In the genomic region with DNA sequence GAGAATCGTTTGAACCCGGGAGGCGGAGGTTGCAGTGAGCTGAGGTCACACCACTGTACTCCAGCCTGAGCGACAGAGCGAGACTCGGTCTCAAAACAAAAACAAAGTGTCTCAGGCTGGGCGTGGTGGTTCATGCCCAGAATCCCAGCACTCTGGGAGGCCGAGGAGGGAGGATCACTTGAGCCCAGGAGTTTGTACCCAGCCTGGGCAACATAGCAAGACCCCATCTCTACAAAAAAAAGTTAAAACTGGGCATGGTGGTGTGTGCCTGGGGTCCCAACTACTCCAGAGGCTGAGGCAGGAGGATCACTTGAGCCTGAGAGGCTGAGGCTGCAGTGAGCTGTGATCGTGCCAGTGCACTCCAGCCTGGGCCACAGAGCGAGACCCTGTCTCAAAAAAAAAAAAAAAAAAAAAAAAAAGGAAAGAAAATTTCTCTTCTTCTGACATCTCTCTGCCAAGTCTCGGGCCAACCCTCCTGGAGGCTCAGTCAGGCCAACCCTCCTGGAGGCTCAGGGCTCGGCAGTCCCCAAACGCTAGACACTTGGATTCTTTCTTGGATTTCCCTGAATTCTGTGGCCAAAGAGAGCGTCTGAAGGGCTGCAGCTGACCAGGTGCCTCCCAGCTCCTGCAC, we compare ENCODE assay signal across 11 cellular contexts. TPM values are rescaled to one million over a fixed set of nuclear protein-coding genes. Genes with fewer than 3 reads are reported as not detected.
A peak's percentile ranks its signal among the peaks of the same experiment; 100 is the strongest.
DNase-seq lines count a peak whose midpoint lies in the region; ATAC-seq, FAIRE-seq and TF ChIP-seq lines count a peak whose summit lies in the region.
"Had no signal": no experiment of that assay in that cellular context is flagged by ENCODE, and none has a peak within 500 bp of the region (broad histone marks: within the 10 kb centered on the region; RNA-seq: fewer than 3 reads in every experiment).

No MANE protein-coding gene starts in this region.

- peaks cover 3% of the 10 kb centered on the region for H3K36me3 Mint-ChIP-seq in activated B cell treated with CpG ODN at 0.5 μM for 24 hours (ENCODE audit: low read depth)
- no peaks in the 10 kb centered on the region for H3K36me3 Mint-ChIP-seq in memory B cell
- no peaks in the 10 kb centered on the region for H3K36me3 Mint-ChIP-seq in activated T-helper 2 cell treated with anti-CD3 and anti-CD28 coated beads, Interferon-gamma antibody, Interleukin-2, Interleukin-4, amounts not matched to agents 10 μg/mL and 5 μg/mL and 100 μg/mL, durations not matched to agents 14 hours and 24 hours and 36 hours (ENCODE audit: low read depth)

- in situ Hi-C loops in HepG2 (cut with HindIII; ENCODE audit: extremely low pct_ligation_motif_present, low pct_unique_long_range_greater_than_20kb): no loop called here

- no peaks in the 10 kb centered on the region for H3K9me3 ChIP-seq in HepG2 (ENCODE audit: low read length)
- H3K9me3 ChIP-seq in right lobe of liver: no peaks in the 10 kb centered on the region
- H3K9me3 ChIP-seq in vagina: no peaks in the 10 kb centered on the region

- no peaks in the 10 kb centered on the region for H3K9me3 Mint-ChIP-seq in activated B cell treated with CpG ODN at 0.5 μM for 24 hours
- no peaks in the 10 kb centered on the region for H3K9me3 Mint-ChIP-seq in memory B cell
- H3K9me3 Mint-ChIP-seq in activated T-helper 2 cell treated with anti-CD3 and anti-CD28 coated beads, Interferon-gamma antibody, Interleukin-2, Interleukin-4, amounts not matched to agents 10 μg/mL and 5 μg/mL and 100 μg/mL, durations not matched to agents 14 hours and 24 hours and 36 hours: no peaks in the 10 kb centered on the region

- peaks cover 86% of the 10 kb centered on the region for H3K4me1 ChIP-seq in HepG2 (ENCODE audit: insufficient read depth, low read length)
- H3K4me1 ChIP-seq in right lobe of liver: no peaks in the 10 kb centered on the region
- H3K4me1 ChIP-seq in vagina: peaks cover 28% of the 10 kb centered on the region

- intact Hi-C loops in HepG2 (cut with micrococcal nuclease; ENCODE audit: unreplicated experiment): loop anchor here (2.0 kb wide), 2 partner anchors 17 to 69 kb away; a partner anchor contains a TSS
- intact Hi-C loops in right lobe of liver (cut with DNase I): no loop called here
- intact Hi-C loops in activated B cell treated with CpG ODN at 0.5 μM for 24 hours (cut with micrococcal nuclease): no loop called here
- intact Hi-C loops in activated T-helper 2 cell treated with anti-CD3 and anti-CD28 coated beads, Interferon-gamma antibody, Interleukin-2, Interleukin-4, amounts not matched to agents 10 μg/mL and 5 μg/mL and 100 μg/mL, durations not matched to agents 14 hours and 24 hours and 36 hours (cut with micrococcal nuclease): no loop called here
- intact Hi-C loops in vagina (cut with DNase I): no loop called here

- WGBS in HepG2 (ENCODE audit: low lambda C conversion rate): 36% methylated on average over 14 of the region's 14 CpGs
- 63% methylated on average over 9 of the region's 14 CpGs for WGBS in right lobe of liver (ENCODE audit: insufficient coverage, low coverage, low lambda C conversion rate, missing lambda C conversion rate)

- H3K27me3 ChIP-seq in HepG2 (ENCODE audit: control insufficient read depth in 1 of 2, insufficient read depth in 2 of 2, low read length in 2 of 2): no peaks in the 10 kb centered on the region
- H3K27me3 ChIP-seq in right lobe of liver: no peaks in the 10 kb centered on the region
- no peaks in the 10 kb centered on the region for H3K27me3 ChIP-seq in vagina

- TF ChIP-seq POLR2A in HepG2 (IDR thresholded peaks at IDR 0.05; ENCODE audit: insufficient read depth in 1 of 2, low read depth in 2 of 2, low read length in 2 of 2): no peak
- no peak for TF ChIP-seq POLR2A in right lobe of liver (IDR thresholded peaks at IDR 0.05)
- no peak for TF ChIP-seq POLR2A in vagina (IDR thresholded peaks at IDR 0.05)

- TF ChIP-seq CTCF in HepG2 (CRISPR knock-in tag; IDR thresholded peaks at IDR 0.05): no peak
- no peak for TF ChIP-seq CTCF in right lobe of liver (IDR thresholded peaks at IDR 0.05)
- no peak for TF ChIP-seq CTCF in activated B cell treated with CpG ODN at 0.5 μM for 24 hours (IDR thresholded peaks at IDR 0.05)
- no peak for TF ChIP-seq CTCF in vagina (IDR thresholded peaks at IDR 0.05)

- H3K27ac ChIP-seq in HepG2 (ENCODE audit: extremely low read length, insufficient read depth, low read length): peak overlapping the region; percentile 99
- no peak overlapping the region for H3K27ac ChIP-seq in right lobe of liver
- no peak overlapping the region for H3K27ac ChIP-seq in vagina

- H3K4me3 ChIP-seq in HepG2 (replicated peaks in 1 of 3; ENCODE audit: insufficient read depth in 1 of 3, low read depth in 2 of 3, low read length in 3 of 3) (peak overlapping the region in 2 of 3 experiments; percentile 20 to 58; a peak in 2 of 6 replicates), right lobe of liver (no peak overlapping the region), vagina (no peak overlapping the region)

- peaks cover 6% of the 10 kb centered on the region; the same call in 1 of the 2 replicates for H4K20me1 ChIP-seq in HepG2 (ENCODE audit: insufficient read depth, low read length)

- H3K4me3 Mint-ChIP-seq in activated B cell treated with CpG ODN at 0.5 μM for 24 hours: peak overlapping the region; percentile 59
- H3K4me3 Mint-ChIP-seq in memory B cell: peak overlapping the region; percentile 77
- H3K4me3 Mint-ChIP-seq in activated T-helper 2 cell treated with anti-CD3 and anti-CD28 coated beads, Interferon-gamma antibody, Interleukin-2, Interleukin-4, amounts not matched to agents 10 μg/mL and 5 μg/mL and 100 μg/mL, durations not matched to agents 14 hours and 24 hours and 36 hours (ENCODE audit: low read depth): no peak overlapping the region

- ATAC-seq in HepG2 (peak; percentile 5), right lobe of liver (no peak), activated B cell treated with CpG ODN at 0.5 μM for 24 hours (ENCODE audit: low read depth) (no peak), memory B cell (ENCODE audit: low read depth) (no peak)

- no peak for FAIRE-seq in HepG2 (lab: Jason Lieb, UNC)
- FAIRE-seq: endometrium had no signal

- H3K4me1 Mint-ChIP-seq in activated B cell treated with CpG ODN at 0.5 μM for 24 hours (peaks cover 68% of the 10 kb centered on the region), memory B cell (peaks cover 23% of the 10 kb centered on the region)
- H3K4me1 Mint-ChIP-seq in activated T-helper 2 cell treated with anti-CD3 and anti-CD28 coated beads, Interferon-gamma antibody, Interleukin-2, Interleukin-4, amounts not matched to agents 10 μg/mL and 5 μg/mL and 100 μg/mL, durations not matched to agents 14 hours and 24 hours and 36 hours (ENCODE audit: low read depth): peaks cover 1% of the 10 kb centered on the region

- no peak for DNase-seq in HepG2 (ENCODE audit: low spot score)
- no peak for DNase-seq in right lobe of liver
- no peak for DNase-seq in activated B cell treated with CpG ODN at 0.5 μM for 24 hours
- DNase-seq in memory B cell (ENCODE audit: low spot score in 2 of 2): no peak
- DNase-seq in effector CD8-positive, alpha-beta T cell (lab: John Stamatoyannopoulos, UW): no peak
- no peak for DNase-seq in EL
- no peak for DNase-seq in activated T-helper 2 cell treated with anti-CD3 and anti-CD28 coated beads, Interferon-gamma antibody, Interleukin-2, Interleukin-4, amounts not matched to agents 10 μg/mL and 5 μg/mL and 100 μg/mL, durations not matched to agents 14 hours and 24 hours and 36 hours (ENCODE audit: low spot score)
- DNase-seq in vagina (ENCODE audit: extremely low spot score in 2 of 2): no peak

- H3K9ac ChIP-seq in HepG2 (ENCODE audit: insufficient read depth, low read depth, low read length): peak overlapping the region; percentile 92

- peaks cover 73% of the 10 kb centered on the region for H3K79me2 ChIP-seq in HepG2 (ENCODE audit: insufficient read depth, low read length)

- H3K27ac Mint-ChIP-seq in activated B cell treated with CpG ODN at 0.5 μM for 24 hours (peak overlapping the region; percentile 61), memory B cell (peak overlapping the region; percentile 75)
- H3K27ac Mint-ChIP-seq in activated T-helper 2 cell treated with anti-CD3 and anti-CD28 coated beads, Interferon-gamma antibody, Interleukin-2, Interleukin-4, amounts not matched to agents 10 μg/mL and 5 μg/mL and 100 μg/mL, durations not matched to agents 14 hours and 24 hours and 36 hours: no peak overlapping the region

- no peak for TF ChIP-seq RAD21 in HepG2 (CRISPR knock-in tag; IDR thresholded peaks at IDR 0.05)

- peak overlapping the region; percentile 74 for H3K4me2 ChIP-seq in HepG2 (ENCODE audit: low read depth, low read length)

- TF ChIP-seq EP300 in HepG2 (IDR thresholded peaks at IDR 0.05; ENCODE audit: low read depth in 2 of 2, low read length in 2 of 2) (no peak), HepG2 (CRISPR knock-in tag; IDR thresholded peaks at IDR 0.05; ENCODE audit: borderline replicate concordance) (no peak)

- CTCF ChIA-PET in HepG2 (lab: Yijun Ruan, JAX; ENCODE audit: low intra/inter-chr PET ratio, low total read pairs) (no interaction called here), activated B cell treated with CpG ODN at 0.5 μM for 24 hours (lab: Charles Lee) (interaction anchor here (1.6 kb wide), 1 partner anchor 29 kb away, joined by 4 read pairs; no protein-coding TSS in a partner anchor)

- no peak overlapping the region for H2AFZ ChIP-seq in HepG2 (ENCODE audit: low read length)

- H3K27me3 Mint-ChIP-seq in activated B cell treated with CpG ODN at 0.5 μM for 24 hours (no peaks in the 10 kb centered on the region), memory B cell (no peaks in the 10 kb centered on the region)
- no peaks in the 10 kb centered on the region for H3K27me3 Mint-ChIP-seq in activated T-helper 2 cell treated with anti-CD3 and anti-CD28 coated beads, Interferon-gamma antibody, Interleukin-2, Interleukin-4, amounts not matched to agents 10 μg/mL and 5 μg/mL and 100 μg/mL, durations not matched to agents 14 hours and 24 hours and 36 hours (ENCODE audit: low read depth)

- POLR2A ChIA-PET in HepG2 (lab: Yijun Ruan, JAX) (interaction anchor here (0.8 to 4.8 kb wide), 17 partner anchors 9 to 41 kb away, joined by 3 to 50 read pairs (median 6); a partner anchor contains a TSS), activated B cell treated with CpG ODN at 0.5 μM for 24 hours (lab: Charles Lee) (interaction anchor here (2.6 kb wide), 1 partner anchor 12 kb away, joined by 9 read pairs; no protein-coding TSS in a partner anchor)

- TSS peak; percentile 84 for BruUV-seq in HepG2 (replicated peaks; lab: Mats Ljungman, UMichigan)

- H3K36me3 ChIP-seq in HepG2 (replicated peaks in 1 of 2; ENCODE audit: control insufficient read depth in 1 of 2, insufficient read depth in 2 of 2, low read length in 2 of 2) (peaks cover 13 to 19% of the 10 kb centered on the region in 2 experiments; a peak in 4 of 5 replicates), right lobe of liver (no peaks in the 10 kb centered on the region), vagina (no peaks in the 10 kb centered on the region)

RNA-seq across cellular contexts. Expression of a gene that starts 26.3 kb away (rescaled TPM):
- 53.8 and 71.3 TPM in 2 replicates for total RNA-seq in HepG2 (2016; rRNA removed; fragmentation: Illumina TruSeq; extraction: Trizol)
- 26.5 and 31.5 TPM in 2 replicates for total RNA-seq in HepG2 (2016; cell fraction: cytosol; rRNA removed; fragmentation: Illumina TruSeq; extraction: Trizol; ENCODE audit: low read depth)
- 41.5 and 68.9 TPM in 2 replicates for total RNA-seq in HepG2 (2016; cell fraction: insoluble cytoplasmic fraction; rRNA removed; fragmentation: Illumina TruSeq; extraction: Trizol)
- 56.8 and 62.2 TPM in 2 replicates for total RNA-seq in HepG2 (2016; cell fraction: membrane; rRNA removed; fragmentation: Illumina TruSeq; extraction: Trizol)
- 35.6 and 47.1 TPM in 2 replicates for total RNA-seq in HepG2 (2016; cell fraction: nucleus; rRNA removed; fragmentation: Illumina TruSeq; extraction: Trizol)
- 77.9 and 102 TPM in 2 replicates for polyA plus RNA-seq in HepG2 (2011; rRNA removed)
- 44.7 and 68.0 TPM in 2 replicates for polyA plus RNA-seq in HepG2 (2011; cell fraction: cytosol; rRNA removed)
- polyA plus RNA-seq in HepG2 (2011; cell fraction: nucleus; rRNA removed): 150 and 160 TPM in 2 replicates
- 78.6 and 99.3 TPM in 2 replicates for polyA plus RNA-seq in HepG2 (2012)
- 31.0 and 31.3 TPM in 2 replicates for polyA plus RNA-seq in HepG2 (2016; cell fraction: cytosol; fragmentation: Illumina TruSeq; extraction: Trizol; ENCODE audit: low read depth)
- 58.1 and 70.4 TPM in 2 replicates for polyA plus RNA-seq in HepG2 (2016; cell fraction: insoluble cytoplasmic fraction; fragmentation: Illumina TruSeq; extraction: Trizol; ENCODE audit: low read depth)
- 47.1 and 58.2 TPM in 2 replicates for polyA plus RNA-seq in HepG2 (2016; cell fraction: membrane; fragmentation: Illumina TruSeq; extraction: Trizol; ENCODE audit: low read depth)
- polyA plus RNA-seq in HepG2 (2016; cell fraction: nucleus; fragmentation: Illumina TruSeq; extraction: Trizol; ENCODE audit: insufficient read depth, low read depth): 76.0 and 89.6 TPM in 2 replicates
- polyA minus RNA-seq in HepG2 (2011; rRNA and poly(A)+ RNA removed; ENCODE audit: low replicate concordance): 15.5 and 299 TPM in 2 replicates
- polyA minus RNA-seq in HepG2 (2011; cell fraction: cytosol; rRNA and poly(A)+ RNA removed): 163 and 199 TPM in 2 replicates
- 48.5 and 77.1 TPM in 2 replicates for polyA minus RNA-seq in HepG2 (2011; cell fraction: nucleus; rRNA and poly(A)+ RNA removed)
- total RNA-seq in right lobe of liver: 1 to 10 TPM in 5 of 6 experiments, under 1 TPM in 1; 0.74 to 5.3 (median 1.9) TPM
- 67.7 and 74.9 TPM in 2 replicates for total RNA-seq in activated B cell treated with CpG ODN at 0.5 μM for 24 hours
- 42.0 and 42.6 TPM in 2 replicates for total RNA-seq in activated T-helper 2 cell treated with anti-CD3 and anti-CD28 coated beads, Interferon-gamma antibody, Interleukin-2, Interleukin-4, amounts not matched to agents 10 μg/mL and 5 μg/mL and 100 μg/mL, durations not matched to agents 14 hours and 24 hours and 36 hours
- 10.3 TPM for total RNA-seq in vagina

RNA-seq across cellular contexts. Expression of a gene that starts 32.0 kb away (rescaled TPM):
- 47.6 and 49.7 TPM in 2 replicates for total RNA-seq in HepG2 (2016; rRNA removed; fragmentation: Illumina TruSeq; extraction: Trizol)
- 26.1 and 29.1 TPM in 2 replicates for total RNA-seq in HepG2 (2016; cell fraction: cytosol; rRNA removed; fragmentation: Illumina TruSeq; extraction: Trizol; ENCODE audit: low read depth)
- 48.0 and 48.9 TPM in 2 replicates for total RNA-seq in HepG2 (2016; cell fraction: insoluble cytoplasmic fraction; rRNA removed; fragmentation: Illumina TruSeq; extraction: Trizol)
- 31.0 and 31.9 TPM in 2 replicates for total RNA-seq in HepG2 (2016; cell fraction: membrane; rRNA removed; fragmentation: Illumina TruSeq; extraction: Trizol)
- total RNA-seq in HepG2 (2016; cell fraction: nucleus; rRNA removed; fragmentation: Illumina TruSeq; extraction: Trizol): 29.6 and 30.6 TPM in 2 replicates
- 36.4 and 44.6 TPM in 2 replicates for polyA plus RNA-seq in HepG2 (2011; rRNA removed)
- 25.5 and 56.5 TPM in 2 replicates for polyA plus RNA-seq in HepG2 (2011; cell fraction: cytosol; rRNA removed)
- 182 and 212 TPM in 2 replicates for polyA plus RNA-seq in HepG2 (2011; cell fraction: nucleus; rRNA removed)
- 32.8 and 36.1 TPM in 2 replicates for polyA plus RNA-seq in HepG2 (2012)
- 33.6 and 34.5 TPM in 2 replicates for polyA plus RNA-seq in HepG2 (2016; cell fraction: cytosol; fragmentation: Illumina TruSeq; extraction: Trizol; ENCODE audit: low read depth)
- 54.6 and 65.2 TPM in 2 replicates for polyA plus RNA-seq in HepG2 (2016; cell fraction: insoluble cytoplasmic fraction; fragmentation: Illumina TruSeq; extraction: Trizol; ENCODE audit: low read depth)
- 27.0 and 27.2 TPM in 2 replicates for polyA plus RNA-seq in HepG2 (2016; cell fraction: membrane; fragmentation: Illumina TruSeq; extraction: Trizol; ENCODE audit: low read depth)
- 69.0 and 72.3 TPM in 2 replicates for polyA plus RNA-seq in HepG2 (2016; cell fraction: nucleus; fragmentation: Illumina TruSeq; extraction: Trizol; ENCODE audit: insufficient read depth, low read depth)
- polyA minus RNA-seq in HepG2 (2011; rRNA and poly(A)+ RNA removed; ENCODE audit: low replicate concordance): 59.9 and 104 TPM in 2 replicates
- polyA minus RNA-seq in HepG2 (2011; cell fraction: cytosol; rRNA and poly(A)+ RNA removed): 40.3 and 49.5 TPM in 2 replicates
- 29.6 and 30.8 TPM in 2 replicates for polyA minus RNA-seq in HepG2 (2011; cell fraction: nucleus; rRNA and poly(A)+ RNA removed)
- total RNA-seq in right lobe of liver: 10 to 100 TPM; 19.0 to 56.2 (median 29.7) TPM
- 66.5 and 84.7 TPM in 2 replicates for total RNA-seq in activated B cell treated with CpG ODN at 0.5 μM for 24 hours
- 88.6 and 94.9 TPM in 2 replicates for total RNA-seq in activated T-helper 2 cell treated with anti-CD3 and anti-CD28 coated beads, Interferon-gamma antibody, Interleukin-2, Interleukin-4, amounts not matched to agents 10 μg/mL and 5 μg/mL and 100 μg/mL, durations not matched to agents 14 hours and 24 hours and 36 hours
- total RNA-seq in vagina: 66.8 TPM

RNA-seq across cellular contexts. Expression of a gene that starts 35.0 kb away (rescaled TPM):
- total RNA-seq in HepG2 (2016; rRNA removed; fragmentation: Illumina TruSeq; extraction: Trizol) (3.9 and 10.2 TPM in 2 replicates), right lobe of liver (under 1 TPM in 1 of 6 experiments, not detected in 5; 0.47 TPM), activated B cell treated with CpG ODN at 0.5 μM for 24 hours (0.49 TPM in 2 replicates), vagina (not detected)
- 4.7 and 5.1 TPM in 2 replicates for total RNA-seq in HepG2 (2016; cell fraction: cytosol; rRNA removed; fragmentation: Illumina TruSeq; extraction: Trizol; ENCODE audit: low read depth)
- total RNA-seq in HepG2 (2016; cell fraction: insoluble cytoplasmic fraction; rRNA removed; fragmentation: Illumina TruSeq; extraction: Trizol): 3.2 and 9.6 TPM in 2 replicates
- total RNA-seq in HepG2 (2016; cell fraction: membrane; rRNA removed; fragmentation: Illumina TruSeq; extraction: Trizol): 7.1 and 8.6 TPM in 2 replicates
- total RNA-seq in HepG2 (2016; cell fraction: nucleus; rRNA removed; fragmentation: Illumina TruSeq; extraction: Trizol): 8.2 and 8.4 TPM in 2 replicates
- 1.1 and 1.5 TPM in 2 replicates for polyA plus RNA-seq in HepG2 (2011; rRNA removed)
- polyA plus RNA-seq in HepG2 (2011; cell fraction: cytosol; rRNA removed): 1.6 and 3.0 TPM in 2 replicates
- 10.4 and 11.9 TPM in 2 replicates for polyA plus RNA-seq in HepG2 (2011; cell fraction: nucleus; rRNA removed)
- 2.8 and 4.0 TPM in 2 replicates for polyA plus RNA-seq in HepG2 (2012)
- polyA plus RNA-seq in HepG2 (2016; cell fraction: cytosol; fragmentation: Illumina TruSeq; extraction: Trizol; ENCODE audit: low read depth): 3.6 and 4.4 TPM in 2 replicates
- 4.2 and 5.9 TPM in 2 replicates for polyA plus RNA-seq in HepG2 (2016; cell fraction: insoluble cytoplasmic fraction; fragmentation: Illumina TruSeq; extraction: Trizol; ENCODE audit: low read depth)
- polyA plus RNA-seq in HepG2 (2016; cell fraction: membrane; fragmentation: Illumina TruSeq; extraction: Trizol; ENCODE audit: low read depth): 4.5 and 6.0 TPM in 2 replicates
- 15.3 and 19.1 TPM in 2 replicates for polyA plus RNA-seq in HepG2 (2016; cell fraction: nucleus; fragmentation: Illumina TruSeq; extraction: Trizol; ENCODE audit: insufficient read depth, low read depth)
- 5.9 TPM in 1 of 2 replicates, not detected in the other for polyA minus RNA-seq in HepG2 (2011; rRNA and poly(A)+ RNA removed; ENCODE audit: low replicate concordance)
- 2.4 and 3.7 TPM in 2 replicates for polyA minus RNA-seq in HepG2 (2011; cell fraction: cytosol; rRNA and poly(A)+ RNA removed)
- polyA minus RNA-seq in HepG2 (2011; cell fraction: nucleus; rRNA and poly(A)+ RNA removed): 0.50 and 0.77 TPM in 2 replicates
- total RNA-seq in activated T-helper 2 cell treated with anti-CD3 and anti-CD28 coated beads, Interferon-gamma antibody, Interleukin-2, Interleukin-4, amounts not matched to agents 10 μg/mL and 5 μg/mL and 100 μg/mL, durations not matched to agents 14 hours and 24 hours and 36 hours: 7.1 and 8.0 TPM in 2 replicates
- total RNA-seq: liver had no signal
- polyA plus RNA-seq: liver had no signal

RNA-seq across cellular contexts. Expression of a gene that starts 39.1 kb away (rescaled TPM):
- total RNA-seq in HepG2 (2016; rRNA removed; fragmentation: Illumina TruSeq; extraction: Trizol) (21.8 and 26.2 TPM in 2 replicates), right lobe of liver (10 to 100 TPM; 14.5 to 28.2 (median 20.5) TPM), activated B cell treated with CpG ODN at 0.5 μM for 24 hours (174 and 189 TPM in 2 replicates), vagina (41.3 TPM)
- 17.5 and 31.0 TPM in 2 replicates for total RNA-seq in HepG2 (2016; cell fraction: cytosol; rRNA removed; fragmentation: Illumina TruSeq; extraction: Trizol; ENCODE audit: low read depth)
- total RNA-seq in HepG2 (2016; cell fraction: insoluble cytoplasmic fraction; rRNA removed; fragmentation: Illumina TruSeq; extraction: Trizol): 22.0 and 24.7 TPM in 2 replicates
- total RNA-seq in HepG2 (2016; cell fraction: membrane; rRNA removed; fragmentation: Illumina TruSeq; extraction: Trizol): 29.7 and 34.2 TPM in 2 replicates
- 16.4 and 18.7 TPM in 2 replicates for total RNA-seq in HepG2 (2016; cell fraction: nucleus; rRNA removed; fragmentation: Illumina TruSeq; extraction: Trizol)
- 26.9 and 40.4 TPM in 2 replicates for polyA plus RNA-seq in HepG2 (2011; rRNA removed)
- 30.7 and 39.0 TPM in 2 replicates for polyA plus RNA-seq in HepG2 (2011; cell fraction: cytosol; rRNA removed)
- polyA plus RNA-seq in HepG2 (2011; cell fraction: nucleus; rRNA removed): 57.8 and 68.0 TPM in 2 replicates
- polyA plus RNA-seq in HepG2 (2012): 22.6 and 31.3 TPM in 2 replicates
- 24.5 and 25.3 TPM in 2 replicates for polyA plus RNA-seq in HepG2 (2016; cell fraction: cytosol; fragmentation: Illumina TruSeq; extraction: Trizol; ENCODE audit: low read depth)
- 39.3 and 43.4 TPM in 2 replicates for polyA plus RNA-seq in HepG2 (2016; cell fraction: insoluble cytoplasmic fraction; fragmentation: Illumina TruSeq; extraction: Trizol; ENCODE audit: low read depth)
- polyA plus RNA-seq in HepG2 (2016; cell fraction: membrane; fragmentation: Illumina TruSeq; extraction: Trizol; ENCODE audit: low read depth): 44.4 and 45.0 TPM in 2 replicates
- 58.7 and 76.5 TPM in 2 replicates for polyA plus RNA-seq in HepG2 (2016; cell fraction: nucleus; fragmentation: Illumina TruSeq; extraction: Trizol; ENCODE audit: insufficient read depth, low read depth)
- polyA minus RNA-seq in HepG2 (2011; rRNA and poly(A)+ RNA removed; ENCODE audit: low replicate concordance): 15.6 and 40.4 TPM in 2 replicates
- polyA minus RNA-seq in HepG2 (2011; cell fraction: cytosol; rRNA and poly(A)+ RNA removed): 11.7 and 15.6 TPM in 2 replicates
- polyA minus RNA-seq in HepG2 (2011; cell fraction: nucleus; rRNA and poly(A)+ RNA removed): 8.1 and 9.8 TPM in 2 replicates
- 77.1 and 83.3 TPM in 2 replicates for total RNA-seq in activated T-helper 2 cell treated with anti-CD3 and anti-CD28 coated beads, Interferon-gamma antibody, Interleukin-2, Interleukin-4, amounts not matched to agents 10 μg/mL and 5 μg/mL and 100 μg/mL, durations not matched to agents 14 hours and 24 hours and 36 hours

RNA-seq across cellular contexts. Expression of a gene that starts 48.1 kb away (rescaled TPM):
- 0.07 TPM in 1 of 2 replicates, not detected in the other for total RNA-seq in HepG2 (2016; rRNA removed; fragmentation: Illumina TruSeq; extraction: Trizol)
- not detected in 2 replicates for total RNA-seq in HepG2 (2016; cell fraction: cytosol; rRNA removed; fragmentation: Illumina TruSeq; extraction: Trizol; ENCODE audit: low read depth)
- 0.17 TPM in 1 of 2 replicates, not detected in the other for total RNA-seq in HepG2 (2016; cell fraction: insoluble cytoplasmic fraction; rRNA removed; fragmentation: Illumina TruSeq; extraction: Trizol)
- not detected in 2 replicates for total RNA-seq in HepG2 (2016; cell fraction: membrane; rRNA removed; fragmentation: Illumina TruSeq; extraction: Trizol)
- total RNA-seq in HepG2 (2016; cell fraction: nucleus; rRNA removed; fragmentation: Illumina TruSeq; extraction: Trizol): 0.28 TPM in 1 of 2 replicates, not detected in the other
- 0.20 and 0.34 TPM in 2 replicates for polyA plus RNA-seq in HepG2 (2011; rRNA removed)
- polyA plus RNA-seq in HepG2 (2011; cell fraction: cytosol; rRNA removed): 0.15 and 0.47 TPM in 2 replicates
- 2.8 and 7.1 TPM in 2 replicates for polyA plus RNA-seq in HepG2 (2011; cell fraction: nucleus; rRNA removed)
- polyA plus RNA-seq in HepG2 (2012): 0.23 and 0.28 TPM in 2 replicates
- polyA plus RNA-seq in HepG2 (2016; cell fraction: cytosol; fragmentation: Illumina TruSeq; extraction: Trizol; ENCODE audit: low read depth): not detected in 2 replicates
- polyA plus RNA-seq in HepG2 (2016; cell fraction: insoluble cytoplasmic fraction; fragmentation: Illumina TruSeq; extraction: Trizol; ENCODE audit: low read depth): not detected in 2 replicates
- not detected in 2 replicates for polyA plus RNA-seq in HepG2 (2016; cell fraction: membrane; fragmentation: Illumina TruSeq; extraction: Trizol; ENCODE audit: low read depth)
- polyA plus RNA-seq in HepG2 (2016; cell fraction: nucleus; fragmentation: Illumina TruSeq; extraction: Trizol; ENCODE audit: insufficient read depth, low read depth): 0.27 and 0.38 TPM in 2 replicates
- 0.42 TPM in 1 of 2 replicates, not detected in the other for polyA minus RNA-seq in HepG2 (2011; rRNA and poly(A)+ RNA removed; ENCODE audit: low replicate concordance)
- polyA minus RNA-seq in HepG2 (2011; cell fraction: cytosol; rRNA and poly(A)+ RNA removed): not detected in 2 replicates
- 0.13 and 0.37 TPM in 2 replicates for polyA minus RNA-seq in HepG2 (2011; cell fraction: nucleus; rRNA and poly(A)+ RNA removed)
- total RNA-seq in right lobe of liver: under 1 TPM in 1 of 6 experiments, not detected in 5; 0.06 TPM
- total RNA-seq in activated B cell treated with CpG ODN at 0.5 μM for 24 hours: 0.11 TPM in 1 of 2 replicates, not detected in the other
- 0.11 TPM in 1 of 2 replicates, not detected in the other for total RNA-seq in activated T-helper 2 cell treated with anti-CD3 and anti-CD28 coated beads, Interferon-gamma antibody, Interleukin-2, Interleukin-4, amounts not matched to agents 10 μg/mL and 5 μg/mL and 100 μg/mL, durations not matched to agents 14 hours and 24 hours and 36 hours
- total RNA-seq in vagina: not detected
- total RNA-seq: T-helper 1 cell treated with Interleukin-12 subunit alpha and Interleukin-12 subunit beta and Interleukin-4 antibody, amounts not matched to agents 30 ng/mL and 1 ng/mL, for 36 hours had no signal
- polyA plus RNA-seq: liver had no signal

Comparison
In these comparisons a context has a peak if more than half of its experiments do, and no peak if none do; other contexts are left out.
1. H3K4me3 ChIP-seq: peak in HepG2 (2 of 3); none in right lobe of liver (0 of 3) and vagina (0 of 2).